18 cellular contexts compared by ENCODE assay signal in genomic region chr13:23561261-23561660, GRCh38. TPM values are rescaled to one million over a fixed set of nuclear protein-coding genes. Genes with fewer than 3 reads are reported as not detected.
DNase-seq lines count a peak whose midpoint lies in the region; ATAC-seq and TF ChIP-seq lines count a peak whose summit lies in the region.
"Had no signal": no experiment of that assay in that cellular context is flagged by ENCODE, and none has a peak within 500 bp of the region (broad histone marks: within the 10 kb centered on the region; RNA-seq: fewer than 3 reads in every experiment).

No MANE protein-coding gene starts in this region.

- no peak for TF ChIP-seq CTCF in cardiac muscle cell (IDR thresholded peaks at IDR 0.05; ENCODE audit: low read depth, low read length)
- TF ChIP-seq CTCF in PC-3 (conservative IDR thresholded peaks at IDR 0.05; ENCODE audit: low read depth, low read length): no peak
- TF ChIP-seq CTCF in ovary (IDR thresholded peaks at IDR 0.05): no peak

- H3K9me3 ChIP-seq in cardiac muscle cell (ENCODE audit: low read depth): no peaks in the 10 kb centered on the region
- no peaks in the 10 kb centered on the region for H3K9me3 ChIP-seq in right cardiac atrium (ENCODE audit: control insufficient read depth, low read length)
- no peaks in the 10 kb centered on the region for H3K9me3 ChIP-seq in PC-3 (ENCODE audit: low read length)
- no peaks in the 10 kb centered on the region for H3K9me3 ChIP-seq in ovary
- H3K9me3 ChIP-seq: A549, SK-N-SH had no signal

- no peak for TF ChIP-seq EP300 in ovary (IDR thresholded peaks at IDR 0.05)

- H3K9ac ChIP-seq in PC-3 (ENCODE audit: low read length): no peak overlapping the region
- H3K9ac ChIP-seq: SK-N-SH had no signal

- H3F3A ChIP-seq in PC-3 (ENCODE audit: low read length, unreplicated experiment): peaks cover 4% of the 10 kb centered on the region

- DNase-seq in cardiac muscle cell (ENCODE audit: low read depth in 1 of 2, low spot score in 1 of 2): peak in 1 of 2 donors; percentile 37
- DNase-seq in right cardiac atrium: no peak
- DNase-seq in HCEC 1CT: no peak
- DNase-seq in PC-3: no peak
- DNase-seq in ovary: no peak
- DNase-seq: activated T-cell treated with anti-CD3 and anti-CD28 coated beads, Interleukin-2, amount 50 U/mL, for 72 hours; DMS79 treated with DMSO at 0.1 percent for 48 hours; effector memory CD8-positive, alpha-beta T cell; KG1; naive B cell; NCI-H1105 treated with DMSO at 0.1 percent for 48 hours; NCI-H226; SK-N-SH had no signal

- no peak overlapping the region for H2AFZ ChIP-seq in PC-3 (ENCODE audit: low read length)

- no peak overlapping the region for H3K4me3 ChIP-seq in cardiac muscle cell
- no peak overlapping the region for H3K4me3 ChIP-seq in right cardiac atrium (ENCODE audit: low read length)
- H3K4me3 ChIP-seq in PC-3 (ENCODE audit: low read length): no peak overlapping the region
- H3K4me3 ChIP-seq in ovary: no peak overlapping the region
- H3K4me3 ChIP-seq: A549 had no signal

- no peaks in the 10 kb centered on the region for H3K36me3 ChIP-seq in cardiac muscle cell
- H3K36me3 ChIP-seq in PC-3 (ENCODE audit: low read depth, low read length): no peaks in the 10 kb centered on the region
- H3K36me3 ChIP-seq in ovary: no peaks in the 10 kb centered on the region

- 63% methylated on average over 3 of the region's 3 CpGs for WGBS in right cardiac atrium
- WGBS in ovary, 3 donors: 74 to 80% (median 77%) methylated on average over 3 of the region's 3 CpGs

- no peaks in the 10 kb centered on the region for H3K9me2 ChIP-seq in PC-3 (replicated peaks; ENCODE audit: low read length)
- H3K9me2 ChIP-seq: SK-N-SH had no signal

- no peaks in the 10 kb centered on the region for H3K79me2 ChIP-seq in PC-3 (ENCODE audit: low read length)

- CTCF ChIA-PET in PC-3 (lab: Charles Lee): no interaction called here

- H3K4me1 ChIP-seq in cardiac muscle cell (ENCODE audit: low read depth) (peaks cover 47% of the 10 kb centered on the region), right cardiac atrium (ENCODE audit: control insufficient read depth, insufficient read depth, low read length) (peaks cover 8% of the 10 kb centered on the region), PC-3 (ENCODE audit: insufficient read depth, low read length) (peaks cover 7% of the 10 kb centered on the region; the same call in 1 of the 2 replicates), ovary (ENCODE audit: insufficient read depth) (peaks cover 5% of the 10 kb centered on the region)

- BruUV-seq in PC-3 (replicated peaks; lab: Mats Ljungman, UMichigan): no TSS peak

- H3K27me3 ChIP-seq in cardiac muscle cell: no peaks in the 10 kb centered on the region
- H3K27me3 ChIP-seq in right cardiac atrium (ENCODE audit: control insufficient read depth, insufficient read depth): no peaks in the 10 kb centered on the region
- no peaks in the 10 kb centered on the region for H3K27me3 ChIP-seq in PC-3 (ENCODE audit: low read length)
- no peaks in the 10 kb centered on the region for H3K27me3 ChIP-seq in ovary

- H3K27ac ChIP-seq in cardiac muscle cell (peak overlapping the region; percentile 86), right cardiac atrium (ENCODE audit: low read length) (no peak overlapping the region), PC-3 (ENCODE audit: low read length) (no peak overlapping the region), ovary (no peak overlapping the region)

- intact Hi-C loops in right cardiac atrium (cut with DNase I) (loop anchor here in 2 of 4 donors (5.0 to 10.0 kb wide), 2 partner anchors 89 to 96 kb away; no protein-coding TSS in a partner anchor), PC-3 (cut with micrococcal nuclease) (no loop called here), ovary (cut with DNase I) (no loop called here)

- no peak for TF ChIP-seq POLR2A in ovary (IDR thresholded peaks at IDR 0.05)

- ATAC-seq in right cardiac atrium (no peak), GM21717 (IDR thresholded peaks at IDR 0.05; ENCODE audit: unreplicated experiment) (peak; percentile 87), HG03442 (IDR thresholded peaks at IDR 0.05; ENCODE audit: unreplicated experiment) (peak; percentile 80), HG03139 (IDR thresholded peaks at IDR 0.05; ENCODE audit: unreplicated experiment) (no peak), PC-3 (no peak)
- ATAC-seq: A549; effector memory CD8-positive, alpha-beta T cell had no signal

- H4K20me1 ChIP-seq in PC-3 (ENCODE audit: low read length): no peaks in the 10 kb centered on the region

- POLR2A ChIA-PET in PC-3 (lab: Charles Lee; ENCODE audit: unreplicated experiment): no interaction called here

- no peak overlapping the region for H3K4me2 ChIP-seq in PC-3 (ENCODE audit: low read length)
- H3K4me2 ChIP-seq: A549, SK-N-SH had no signal

RNA-seq across cellular contexts. Expression of gene TNFRSF19, which starts 9.0 kb away (rescaled TPM):
- total RNA-seq in cardiac muscle cell (139 and 141 TPM in 2 replicates), right cardiac atrium (10 to 100 TPM; 26.2 to 50.8 (median 38.6) TPM), PC-3 (2014; rRNA removed) (4.7 and 6.1 TPM in 2 replicates), ovary (10 to 100 TPM in 1 of 7 donors, 1 to 10 TPM in 6; 2.6 to 15.3 (median 5.6) TPM)
- polyA plus RNA-seq in cardiac muscle cell (91.3 and 124 TPM in 2 replicates), right cardiac atrium (15.6 TPM), ovary (1 to 10 TPM; 3.7 to 4.8 TPM)
- total RNA-seq: OCI-LY7 had no signal

Comparison
In these comparisons a context has a peak if more than half of its experiments do, and no peak if none do; other contexts are left out.
1. ATAC-seq: peak in GM21717 (single experiment) and HG03442 (single experiment); none in right cardiac atrium (0 of 2), HG03139 (single experiment) and PC-3 (single experiment).